In the genomic region with DNA sequence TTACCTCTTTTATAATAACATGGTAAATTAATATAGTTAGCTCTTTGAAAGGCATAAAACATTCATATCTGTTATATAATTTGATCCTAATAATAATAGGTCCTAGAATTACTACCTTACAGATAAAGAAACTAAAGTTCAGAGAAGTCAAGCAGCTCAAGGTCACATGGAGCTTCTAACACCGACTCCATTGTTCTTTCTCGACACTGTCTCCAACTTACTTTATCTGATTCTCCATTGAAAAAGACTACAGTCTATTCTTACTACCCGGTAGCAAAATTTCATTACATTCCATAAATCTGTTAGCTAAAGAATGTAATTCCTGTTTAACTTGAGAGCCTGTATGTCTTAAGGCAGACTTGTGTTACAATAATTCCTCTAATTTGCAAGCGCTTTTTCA, we compare ENCODE assay signal across 14 cellular contexts.
DNase-seq lines count a peak whose midpoint lies in the region; ATAC-seq and TF ChIP-seq lines count a peak whose summit lies in the region.
"Had no signal": no experiment of that assay in that cellular context is flagged by ENCODE, and none has a peak within 500 bp of the region (broad histone marks: within the 10 kb centered on the region; RNA-seq: fewer than 3 reads in every experiment).

No MANE protein-coding gene starts in this region.

- H3K27ac ChIP-seq in testis, result no peak overlapping the region

- in situ Hi-C loops in SK-MEL-5 (cut with HindIII; ENCODE audit: low pct_unique_long_range_greater_than_20kb, low sequenced_read_pairs), result no loop called here

- no peak overlapping the region for H3K4me3 ChIP-seq in testis
- H3K4me3 ChIP-seq: HAP-1 had no signal

- H3K27me3 ChIP-seq in testis, result no peaks in the 10 kb centered on the region

- 44 to 56% methylated on average over 4 of the region's 4 CpGs for WGBS in testis, 2 donors

- no peaks in the 10 kb centered on the region for H3K9me3 ChIP-seq in testis
- H3K9me3 ChIP-seq: Caco-2, HAP-1 had no signal

- no peak for ATAC-seq in HG03439 (IDR thresholded peaks at IDR 0.05; ENCODE audit: unreplicated experiment)

- no peaks in the 10 kb centered on the region for H3K36me3 ChIP-seq in testis (ENCODE audit: low read depth, missing control alignments)
- H3K36me3 ChIP-seq: HAP-1 had no signal

- no peak for TF ChIP-seq POLR2A in testis (IDR thresholded peaks at IDR 0.05)

- peak; percentile 30 for DNase-seq in COLO829 (ENCODE audit: low spot score)
- peak; percentile 79 for DNase-seq in SK-MEL-5 (ENCODE audit: low read depth, low spot score)
- DNase-seq in medulla oblongata (ENCODE audit: extremely low spot score), result peak; percentile 21
- DNase-seq in testis, result peak; percentile 27
- DNase-seq in retina, result no peak
- DNase-seq: C1 segment of cervical spinal cord; Caco-2; CD4-positive, alpha-beta memory T cell; DMS153; DND-41; GOT3; HFFc6 had no signal

- intact Hi-C loops in testis (cut with DNase I; ENCODE audit: low total_unique reads), result no loop called here

- H3K4me1 ChIP-seq in testis, result no peaks in the 10 kb centered on the region
- H3K4me1 ChIP-seq: Caco-2 had no signal

- no peak for TF ChIP-seq CTCF in testis (IDR thresholded peaks at IDR 0.05)
